Comparison of ENCODE assay signal across 2 cellular contexts in genomic region chr19:3710265-3710812, GRCh38.
TF ChIP-seq lines count a peak whose summit lies in the region.

No MANE protein-coding gene starts in this region.

TF ChIP-seq in A549, 52 proteins besides CTCF, POLR2A, EP300 and RAD21 (continued from another document):
- TF ChIP-seq FOSL2 (IDR thresholded peaks at IDR 0.05), result no peak
- no peak for TF ChIP-seq FOSL2 (CRISPR knock-in tag; IDR thresholded peaks at IDR 0.05)

TF ChIP-seq in liver, 16 proteins besides CTCF, POLR2A, EP300 and RAD21 (continued from another document):
- TF ChIP-seq ZBTB33 (IDR thresholded peaks at IDR 0.05) (peak; percentile 40), MAX (IDR thresholded peaks at IDR 0.05) (peak; percentile 93), FOXA1 (IDR thresholded peaks at IDR 0.05) (peak; percentile 68), YY1 (IDR thresholded peaks at IDR 0.05) (peak; percentile 48), EGR1 (IDR thresholded peaks at IDR 0.05; ENCODE audit: low read depth in 2 of 2) (peak in 1 of 2 donors; percentile 70), SP1 (IDR thresholded peaks at IDR 0.05) (peak; percentile 76), NR2F2 (IDR thresholded peaks at IDR 0.05) (peak; percentile 24), GABPA (IDR thresholded peaks at IDR 0.05 in 1 of 2, conservative IDR thresholded peaks at IDR 0.05 in 1 of 2) (no peak), RXRA (IDR thresholded peaks at IDR 0.05) (peak; percentile 71 to 88), REST (IDR thresholded peaks at IDR 0.05) (no peak), HNF4G (IDR thresholded peaks at IDR 0.05) (peak; percentile 76), FOXA2 (IDR thresholded peaks at IDR 0.05) (peak; percentile 59), TAF1 (conservative IDR thresholded peaks at IDR 0.05) (no peak), JUND (IDR thresholded peaks at IDR 0.05) (peak in 1 of 2 donors; percentile 56)
